Comparison of ENCODE assay signal across 8 cellular contexts in genomic region chr16:67666538-67667433, GRCh38. TPM values are rescaled to one million over a fixed set of nuclear protein-coding genes. Genes with fewer than 3 reads are reported as not detected.
DNase-seq lines count a peak whose midpoint lies in the region; ATAC-seq and TF ChIP-seq lines count a peak whose summit lies in the region.

Gene C16orf86, plus strand, starts transcription at chr16:67666814. Its CDS starts 157 bp downstream, at chr16:67666971.
Gene ENKD1, minus strand, starts transcription at chr16:67666750. Its CDS starts 308 bp downstream, at chr16:67666442.

- no peaks in the 10 kb centered on the region for H3K27me3 ChIP-seq in right atrium auricular region
- no peaks in the 10 kb centered on the region for H3K27me3 ChIP-seq in psoas muscle (ENCODE audit: insufficient read depth in 3 of 3, low read length in 2 of 3)

- DNase-seq in DMS 273 (lab: John Stamatoyannopoulos, UW; ENCODE audit: unreplicated experiment) (peak; percentile 93), LoVo (ENCODE audit: low spot score) (peak; percentile 31), amniotic epithelial cell (ENCODE audit: low read depth) (peak; percentile 68), right atrium auricular region (ENCODE audit: low spot score) (peak; percentile 88), psoas muscle (peak; percentile 88 to 93), ureter (ENCODE audit: low spot score) (peak; percentile 84)

- no peaks in the 10 kb centered on the region for H3K36me3 ChIP-seq in right atrium auricular region
- peaks cover 0 to 28% of the 10 kb centered on the region in 2 donors for H3K36me3 ChIP-seq in psoas muscle (ENCODE audit: insufficient read depth in 1 of 2, low read depth in 1 of 2)

- WGBS in psoas muscle, 3 donors: 4 to 8% (median 5%) methylated on average over 51 to 77 of the region's 77 CpGs

- peaks cover 14% of the 10 kb centered on the region for H3K4me1 Mint-ChIP-seq in T-helper 1 cell treated with Interleukin-12 subunit alpha and Interleukin-12 subunit beta and Interleukin-4 antibody, amounts not matched to agents 30 μg/mL and 1 μg/mL, for 36 hours (ENCODE audit: low read depth)

- H3K36me3 Mint-ChIP-seq in T-helper 1 cell treated with Interleukin-12 subunit alpha and Interleukin-12 subunit beta and Interleukin-4 antibody, amounts not matched to agents 30 μg/mL and 1 μg/mL, for 36 hours (ENCODE audit: low read depth): peaks cover 2% of the 10 kb centered on the region

- no peaks in the 10 kb centered on the region for H3K9me3 Mint-ChIP-seq in T-helper 1 cell treated with Interleukin-12 subunit alpha and Interleukin-12 subunit beta and Interleukin-4 antibody, amounts not matched to agents 30 μg/mL and 1 μg/mL, for 36 hours

- no peaks in the 10 kb centered on the region for H3K27me3 Mint-ChIP-seq in T-helper 1 cell treated with Interleukin-12 subunit alpha and Interleukin-12 subunit beta and Interleukin-4 antibody, amounts not matched to agents 30 μg/mL and 1 μg/mL, for 36 hours (ENCODE audit: low read depth)

- peak within 1 kb of the TSS; percentile 86 for H3K4me3 Mint-ChIP-seq in T-helper 1 cell treated with Interleukin-12 subunit alpha and Interleukin-12 subunit beta and Interleukin-4 antibody, amounts not matched to agents 30 μg/mL and 1 μg/mL, for 36 hours

- intact Hi-C loops in psoas muscle (cut with DNase I): loop anchor here (2.0 to 5.0 kb wide), 3 partner anchors 51 to 146 kb away; partner anchors contain the start of gene GFOD2 (in 1 of the 2)

- peak within 1 kb of the TSS; percentile 69 for H3K27ac Mint-ChIP-seq in T-helper 1 cell treated with Interleukin-12 subunit alpha and Interleukin-12 subunit beta and Interleukin-4 antibody, amounts not matched to agents 30 μg/mL and 1 μg/mL, for 36 hours

- peak; percentile 56 for ATAC-seq in GM21619 (IDR thresholded peaks at IDR 0.05; ENCODE audit: unreplicated experiment)
- ATAC-seq in psoas muscle: peak; percentile 69 to 81 (median 76)

- H3K4me3 ChIP-seq in right atrium auricular region (peak within 1 kb of the TSS; percentile 86 to 94), psoas muscle (peak within 1 kb of the TSS; percentile 88)

- no peaks in the 10 kb centered on the region for H3K9me3 ChIP-seq in right atrium auricular region
- H3K9me3 ChIP-seq in psoas muscle: no peaks in the 10 kb centered on the region

- TF ChIP-seq CTCF in right atrium auricular region (IDR thresholded peaks at IDR 0.05): no peak
- no peak for TF ChIP-seq CTCF in psoas muscle (IDR thresholded peaks at IDR 0.05)

- H3K4me1 ChIP-seq in right atrium auricular region (peaks cover 0 to 27% of the 10 kb centered on the region in 2 donors), psoas muscle (peaks cover 14% of the 10 kb centered on the region)

- H3K27ac ChIP-seq in right atrium auricular region (peak within 1 kb of the TSS; percentile 95), psoas muscle (peak within 1 kb of the TSS; percentile 90)

RNA-seq across cellular contexts. Expression of gene C16orf86, which starts in this region (rescaled TPM):
- total RNA-seq in right atrium auricular region (1 to 10 TPM; 3.6 to 7.7 TPM), psoas muscle (1 to 10 TPM; 5.1 to 7.3 (median 5.9) TPM), ureter (2.7 TPM)
- polyA plus RNA-seq in psoas muscle: 1 to 10 TPM; 2.6 to 6.5 (median 4.5) TPM

RNA-seq across cellular contexts. Expression of gene ENKD1, which starts in this region (rescaled TPM):
- 10 to 100 TPM in 1 of 2 donors, 1 to 10 TPM in 1; 9.2 to 12.3 TPM for total RNA-seq in right atrium auricular region
- 1 to 10 TPM; 6.5 to 7.6 (median 7.1) TPM for total RNA-seq in psoas muscle
- polyA plus RNA-seq in psoas muscle: 10 to 100 TPM; 17.5 to 20.7 (median 19.2) TPM
- 18.0 TPM for total RNA-seq in ureter

Comparison
In these comparisons a context has a peak if more than half of its experiments do, and no peak if none do; other contexts are left out.
1. Peak in every context shown above with its lines: DNase-seq, ATAC-seq, H3K4me3 ChIP-seq and H3K27ac ChIP-seq.
2. DNase-seq: peak in every context shown above with its lines; median percentile 93 in DMS 273; 90 in psoas muscle; 88 in right atrium auricular region; 84 in ureter; 68 in amniotic epithelial cell; 31 in LoVo.